Comparison of ENCODE assay signal across 18 cellular contexts in the genomic region with DNA sequence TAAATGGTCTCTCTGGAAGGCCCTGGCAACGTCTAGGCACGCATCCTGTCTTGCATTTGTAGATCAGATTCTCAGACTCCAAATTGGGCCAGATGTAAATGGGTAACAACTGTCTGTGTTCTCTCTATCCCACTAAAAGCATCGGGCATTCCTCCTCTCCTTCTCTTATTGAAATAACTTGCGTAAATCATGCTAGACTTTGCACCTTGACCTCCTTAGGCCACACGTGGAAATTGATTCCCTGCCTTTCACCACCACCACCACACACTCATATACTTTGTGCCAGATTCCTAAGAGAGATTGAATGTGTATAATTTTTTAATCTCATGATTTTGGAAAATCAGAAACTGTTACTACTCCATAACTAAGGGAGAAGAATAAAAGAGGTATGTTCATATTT. TPM values are rescaled to one million over a fixed set of nuclear protein-coding genes. Genes with fewer than 3 reads are reported as not detected.
A peak's percentile ranks its signal among the peaks of the same experiment; 100 is the strongest.
DNase-seq lines count a peak whose midpoint lies in the region; ATAC-seq, FAIRE-seq and TF ChIP-seq lines count a peak whose summit lies in the region.
"Had no signal": no experiment of that assay in that cellular context is flagged by ENCODE, and none has a peak within 500 bp of the region (broad histone marks: within the 10 kb centered on the region; RNA-seq: fewer than 3 reads in every experiment).

No MANE protein-coding gene starts in this region.

- no peak overlapping the region for H3K4me2 ChIP-seq in HepG2 (ENCODE audit: low read depth, low read length)

- no peaks in the 10 kb centered on the region for H4K20me1 ChIP-seq in HepG2 (ENCODE audit: insufficient read depth, low read length)

- H3K9ac ChIP-seq in HepG2 (ENCODE audit: insufficient read depth, low read depth, low read length), result no peak overlapping the region

- whole genome bisulfite sequencing in HepG2 (ENCODE audit: low lambda C conversion rate), result 6% methylated on average over 5 of the region's 5 CpGs

- no peak overlapping the region for H2AFZ ChIP-seq in HepG2 (ENCODE audit: low read length)

- H3K4me3 Mint-ChIP-seq in glutamatergic neuron (ENCODE audit: unreplicated experiment), result no peak overlapping the region
- H3K4me3 Mint-ChIP-seq: B cell; CD4-positive, CD25-positive, alpha-beta regulatory T cell; CD8-positive, alpha-beta memory T cell; IgD-negative memory B cell had no signal

- H3K36me3 ChIP-seq in HepG2 (replicated peaks in 1 of 2; ENCODE audit: control insufficient read depth in 1 of 2, insufficient read depth in 2 of 2, low read length in 2 of 2), result no peaks in the 10 kb centered on the region
- H3K36me3 ChIP-seq: HAP-1 had no signal

- no peaks in the 10 kb centered on the region for H3K27me3 Mint-ChIP-seq in glutamatergic neuron (ENCODE audit: unreplicated experiment)
- H3K27me3 Mint-ChIP-seq: IgD-negative memory B cell had no signal

- no peak for DNase-seq in glutamatergic neuron
- peak; percentile 53 for DNase-seq in HepG2 (ENCODE audit: low spot score)
- peak; percentile 34 for DNase-seq in mucosa of gallbladder (ENCODE audit: low spot score)
- DNase-seq in DMS114 treated with DMSO at 0.1 percent for 48 hours (lab: John Stamatoyannopoulos, UW; ENCODE audit: unreplicated experiment), result no peak
- no peak for DNase-seq in caudate nucleus (lab: John Stamatoyannopoulos, UW)
- DNase-seq: C1 segment of cervical spinal cord; CD4-positive, CD25-positive, alpha-beta regulatory T cell; CD8-positive, alpha-beta memory T cell; COR-L47; DMS 273 treated with DMSO at 0.1 percent for 48 hours had no signal

- intact Hi-C loops in HepG2 (cut with micrococcal nuclease; ENCODE audit: unreplicated experiment), result no loop called here

- no TSS peak for BruUV-seq in HepG2 (replicated peaks; lab: Mats Ljungman, UMichigan)

- TF ChIP-seq POLR2A in HepG2 (IDR thresholded peaks at IDR 0.05; ENCODE audit: insufficient read depth in 1 of 2, low read depth in 2 of 2, low read length in 2 of 2), result no peak

- H3K9me3 ChIP-seq in HepG2 (ENCODE audit: low read length), result no peaks in the 10 kb centered on the region
- H3K9me3 ChIP-seq: HAP-1 had no signal

- FAIRE-seq in HepG2 (lab: Jason Lieb, UNC), result peak; percentile 39
- FAIRE-seq: G401.6, GM12891, H1 had no signal

- ATAC-seq in HepG2 (peak; percentile 75), GM18511 (IDR thresholded peaks at IDR 0.05; ENCODE audit: unreplicated experiment) (no peak)

- H3K27ac Mint-ChIP-seq in glutamatergic neuron (ENCODE audit: unreplicated experiment), result peak overlapping the region; percentile 12
- H3K27ac Mint-ChIP-seq: B cell; CD4-positive, CD25-positive, alpha-beta regulatory T cell; CD8-positive, alpha-beta memory T cell; IgD-negative memory B cell had no signal

- in situ Hi-C loops in HepG2 (cut with HindIII; ENCODE audit: extremely low pct_ligation_motif_present, low pct_unique_long_range_greater_than_20kb), result no loop called here

- TF ChIP-seq CTCF in glutamatergic neuron (IDR thresholded peaks at IDR 0.05; ENCODE audit: partially characterized antibody, unreplicated experiment), result no peak
- TF ChIP-seq CTCF in HepG2 (CRISPR knock-in tag; IDR thresholded peaks at IDR 0.05), result no peak

- POLR2A ChIA-PET in HepG2 (lab: Yijun Ruan, JAX), result no interaction called here

- peaks cover 8% of the 10 kb centered on the region for H3K4me1 Mint-ChIP-seq in glutamatergic neuron (ENCODE audit: low read depth, unreplicated experiment)
- H3K4me1 Mint-ChIP-seq: B cell; CD4-positive, CD25-positive, alpha-beta regulatory T cell; CD8-positive, alpha-beta memory T cell; IgD-negative memory B cell had no signal

- no peak for TF ChIP-seq RAD21 in HepG2 (CRISPR knock-in tag; IDR thresholded peaks at IDR 0.05)

- CTCF ChIA-PET in HepG2 (lab: Yijun Ruan, JAX; ENCODE audit: low intra/inter-chr PET ratio, low total read pairs), result no interaction called here

- no peaks in the 10 kb centered on the region for H3K79me2 ChIP-seq in HepG2 (ENCODE audit: insufficient read depth, low read length)

- H3K4me3 ChIP-seq in HepG2 (replicated peaks in 1 of 3; ENCODE audit: insufficient read depth in 1 of 3, low read depth in 2 of 3, low read length in 3 of 3), result no peak overlapping the region
- H3K4me3 ChIP-seq: HAP-1 had no signal

- TF ChIP-seq EP300 in HepG2 (IDR thresholded peaks at IDR 0.05; ENCODE audit: low read depth in 2 of 2, low read length in 2 of 2) (no peak; a peak in 1 of 4 replicates), HepG2 (CRISPR knock-in tag; IDR thresholded peaks at IDR 0.05; ENCODE audit: borderline replicate concordance) (no peak)

- peaks cover 9% of the 10 kb centered on the region for H3K4me1 ChIP-seq in HepG2 (ENCODE audit: insufficient read depth, low read length)
- H3K4me1 ChIP-seq: HAP-1 had no signal

- H3K9me3 Mint-ChIP-seq in glutamatergic neuron (ENCODE audit: unreplicated experiment), result peaks cover 2% of the 10 kb centered on the region
- H3K9me3 Mint-ChIP-seq: CD4-positive, CD25-positive, alpha-beta regulatory T cell; CD8-positive, alpha-beta memory T cell; IgD-negative memory B cell had no signal

- H3K27ac ChIP-seq in HepG2 (ENCODE audit: extremely low read length, insufficient read depth, low read length) (no peak overlapping the region), caudate nucleus (ENCODE audit: low read depth, low read length) (no peak overlapping the region)
- H3K27ac ChIP-seq: HL-60 had no signal

- peaks cover 6% of the 10 kb centered on the region for H3K36me3 Mint-ChIP-seq in glutamatergic neuron (ENCODE audit: unreplicated experiment)

- H3K27me3 ChIP-seq in HepG2 (ENCODE audit: control insufficient read depth in 1 of 2, insufficient read depth in 2 of 2, low read length in 2 of 2), result peaks cover 0 to 14% of the 10 kb centered on the region in 2 experiments; a peak in 1 of 5 replicates

RNA-seq across cellular contexts. Expression of a gene that starts 21.3 kb away (rescaled TPM):
- total RNA-seq in glutamatergic neuron (ENCODE audit: unreplicated experiment) (49.2 TPM), HepG2 (2016; rRNA removed; fragmentation: Illumina TruSeq; extraction: Trizol) (0.20 and 0.31 TPM in 2 replicates), mucosa of gallbladder (25.2 TPM)
- 0.18 TPM in 1 of 2 replicates, not detected in the other for total RNA-seq in HepG2 (2016; cell fraction: cytosol; rRNA removed; fragmentation: Illumina TruSeq; extraction: Trizol; ENCODE audit: low read depth)
- 0.15 and 0.19 TPM in 2 replicates for total RNA-seq in HepG2 (2016; cell fraction: insoluble cytoplasmic fraction; rRNA removed; fragmentation: Illumina TruSeq; extraction: Trizol)
- total RNA-seq in HepG2 (2016; cell fraction: membrane; rRNA removed; fragmentation: Illumina TruSeq; extraction: Trizol), result 0.15 and 0.24 TPM in 2 replicates
- 0.60 and 0.99 TPM in 2 replicates for total RNA-seq in HepG2 (2016; cell fraction: nucleus; rRNA removed; fragmentation: Illumina TruSeq; extraction: Trizol)
- polyA plus RNA-seq in HepG2 (2011; rRNA removed), result 0.73 and 0.91 TPM in 2 replicates
- polyA plus RNA-seq in HepG2 (2011; cell fraction: cytosol; rRNA removed), result 0.34 and 0.65 TPM in 2 replicates
- 3.3 and 5.1 TPM in 2 replicates for polyA plus RNA-seq in HepG2 (2011; cell fraction: nucleus; rRNA removed)
- polyA plus RNA-seq in HepG2 (2012), result 0.91 and 2.1 TPM in 2 replicates
- polyA plus RNA-seq in HepG2 (2016; cell fraction: cytosol; fragmentation: Illumina TruSeq; extraction: Trizol; ENCODE audit: low read depth), result 0.11 and 0.17 TPM in 2 replicates
- polyA plus RNA-seq in HepG2 (2016; cell fraction: insoluble cytoplasmic fraction; fragmentation: Illumina TruSeq; extraction: Trizol; ENCODE audit: low read depth), result 0.59 and 0.88 TPM in 2 replicates
- 0.28 and 0.30 TPM in 2 replicates for polyA plus RNA-seq in HepG2 (2016; cell fraction: membrane; fragmentation: Illumina TruSeq; extraction: Trizol; ENCODE audit: low read depth)
- 1.8 and 2.0 TPM in 2 replicates for polyA plus RNA-seq in HepG2 (2016; cell fraction: nucleus; fragmentation: Illumina TruSeq; extraction: Trizol; ENCODE audit: insufficient read depth, low read depth)
- 0.44 and 3.1 TPM in 2 replicates for polyA minus RNA-seq in HepG2 (2011; rRNA and poly(A)+ RNA removed; ENCODE audit: low replicate concordance)
- polyA minus RNA-seq in HepG2 (2011; cell fraction: cytosol; rRNA and poly(A)+ RNA removed), result 0.69 TPM in 1 of 2 replicates, not detected in the other
- 0.99 TPM in 1 of 2 replicates, not detected in the other for polyA minus RNA-seq in HepG2 (2011; cell fraction: nucleus; rRNA and poly(A)+ RNA removed)

RNA-seq across cellular contexts. Expression of a gene that starts 41.0 kb away (rescaled TPM):
- total RNA-seq in glutamatergic neuron (ENCODE audit: unreplicated experiment), result 35.8 TPM
- 28.0 and 58.3 TPM in 2 replicates for total RNA-seq in HepG2 (2016; rRNA removed; fragmentation: Illumina TruSeq; extraction: Trizol)
- total RNA-seq in HepG2 (2016; cell fraction: cytosol; rRNA removed; fragmentation: Illumina TruSeq; extraction: Trizol; ENCODE audit: low read depth), result 13.7 and 15.2 TPM in 2 replicates
- total RNA-seq in HepG2 (2016; cell fraction: insoluble cytoplasmic fraction; rRNA removed; fragmentation: Illumina TruSeq; extraction: Trizol), result 22.8 and 61.4 TPM in 2 replicates
- total RNA-seq in HepG2 (2016; cell fraction: membrane; rRNA removed; fragmentation: Illumina TruSeq; extraction: Trizol), result 24.2 and 24.6 TPM in 2 replicates
- total RNA-seq in HepG2 (2016; cell fraction: nucleus; rRNA removed; fragmentation: Illumina TruSeq; extraction: Trizol), result 65.4 and 81.2 TPM in 2 replicates
- 132 and 137 TPM in 2 replicates for polyA plus RNA-seq in HepG2 (2011; rRNA removed)
- 96.3 and 120 TPM in 2 replicates for polyA plus RNA-seq in HepG2 (2011; cell fraction: cytosol; rRNA removed)
- polyA plus RNA-seq in HepG2 (2011; cell fraction: nucleus; rRNA removed), result 355 and 421 TPM in 2 replicates
- polyA plus RNA-seq in HepG2 (2012), result 76.8 and 81.7 TPM in 2 replicates
- 15.5 and 16.9 TPM in 2 replicates for polyA plus RNA-seq in HepG2 (2016; cell fraction: cytosol; fragmentation: Illumina TruSeq; extraction: Trizol; ENCODE audit: low read depth)
- 43.0 and 58.5 TPM in 2 replicates for polyA plus RNA-seq in HepG2 (2016; cell fraction: insoluble cytoplasmic fraction; fragmentation: Illumina TruSeq; extraction: Trizol; ENCODE audit: low read depth)
- polyA plus RNA-seq in HepG2 (2016; cell fraction: membrane; fragmentation: Illumina TruSeq; extraction: Trizol; ENCODE audit: low read depth), result 30.0 and 37.0 TPM in 2 replicates
- 188 and 192 TPM in 2 replicates for polyA plus RNA-seq in HepG2 (2016; cell fraction: nucleus; fragmentation: Illumina TruSeq; extraction: Trizol; ENCODE audit: insufficient read depth, low read depth)
- polyA minus RNA-seq in HepG2 (2011; rRNA and poly(A)+ RNA removed; ENCODE audit: low replicate concordance), result 248 and 683 TPM in 2 replicates
- 150 and 151 TPM in 2 replicates for polyA minus RNA-seq in HepG2 (2011; cell fraction: cytosol; rRNA and poly(A)+ RNA removed)
- polyA minus RNA-seq in HepG2 (2011; cell fraction: nucleus; rRNA and poly(A)+ RNA removed), result 219 and 243 TPM in 2 replicates
- total RNA-seq in mucosa of gallbladder, result 80.0 TPM

RNA-seq across cellular contexts. Expression of a gene that starts 59.8 kb away (rescaled TPM):
- total RNA-seq in glutamatergic neuron (ENCODE audit: unreplicated experiment), result 17.3 TPM
- 48.6 and 55.9 TPM in 2 replicates for total RNA-seq in HepG2 (2016; rRNA removed; fragmentation: Illumina TruSeq; extraction: Trizol)
- 148 and 152 TPM in 2 replicates for total RNA-seq in HepG2 (2016; cell fraction: cytosol; rRNA removed; fragmentation: Illumina TruSeq; extraction: Trizol; ENCODE audit: low read depth)
- total RNA-seq in HepG2 (2016; cell fraction: insoluble cytoplasmic fraction; rRNA removed; fragmentation: Illumina TruSeq; extraction: Trizol), result 39.9 and 57.5 TPM in 2 replicates
- 249 and 253 TPM in 2 replicates for total RNA-seq in HepG2 (2016; cell fraction: membrane; rRNA removed; fragmentation: Illumina TruSeq; extraction: Trizol)
- total RNA-seq in HepG2 (2016; cell fraction: nucleus; rRNA removed; fragmentation: Illumina TruSeq; extraction: Trizol), result 22.8 and 23.0 TPM in 2 replicates
- 63.6 and 73.3 TPM in 2 replicates for polyA plus RNA-seq in HepG2 (2011; rRNA removed)
- polyA plus RNA-seq in HepG2 (2011; cell fraction: cytosol; rRNA removed), result 65.6 and 84.8 TPM in 2 replicates
- polyA plus RNA-seq in HepG2 (2011; cell fraction: nucleus; rRNA removed), result 45.3 and 47.1 TPM in 2 replicates
- polyA plus RNA-seq in HepG2 (2012), result 36.8 and 51.0 TPM in 2 replicates
- polyA plus RNA-seq in HepG2 (2016; cell fraction: cytosol; fragmentation: Illumina TruSeq; extraction: Trizol; ENCODE audit: low read depth), result 247 and 251 TPM in 2 replicates
- polyA plus RNA-seq in HepG2 (2016; cell fraction: insoluble cytoplasmic fraction; fragmentation: Illumina TruSeq; extraction: Trizol; ENCODE audit: low read depth), result 54.3 and 66.5 TPM in 2 replicates
- 277 and 306 TPM in 2 replicates for polyA plus RNA-seq in HepG2 (2016; cell fraction: membrane; fragmentation: Illumina TruSeq; extraction: Trizol; ENCODE audit: low read depth)
- polyA plus RNA-seq in HepG2 (2016; cell fraction: nucleus; fragmentation: Illumina TruSeq; extraction: Trizol; ENCODE audit: insufficient read depth, low read depth), result 44.5 and 47.6 TPM in 2 replicates
- 109 and 147 TPM in 2 replicates for polyA minus RNA-seq in HepG2 (2011; rRNA and poly(A)+ RNA removed; ENCODE audit: low replicate concordance)
- 32.5 and 36.6 TPM in 2 replicates for polyA minus RNA-seq in HepG2 (2011; cell fraction: cytosol; rRNA and poly(A)+ RNA removed)
- 26.1 and 37.3 TPM in 2 replicates for polyA minus RNA-seq in HepG2 (2011; cell fraction: nucleus; rRNA and poly(A)+ RNA removed)
- total RNA-seq in mucosa of gallbladder, result 27.9 TPM

Comparison
In these comparisons a context has a peak if more than half of its experiments do, and no peak if none do; other contexts are left out.
1. DNase-seq: peak in HepG2 (single experiment) and mucosa of gallbladder (single experiment); none in glutamatergic neuron (single experiment), DMS114 treated with DMSO at 0.1 percent for 48 hours (single experiment) and caudate nucleus (0 of 61).
2. RNA of a gene that starts 21.3 kb away (total RNA-seq): 49.2 TPM in glutamatergic neuron (single experiment) and 25.2 TPM in mucosa of gallbladder (single experiment); 0.15 to 0.99 TPM in HepG2; every median in the first group is over 10 times any median in the second.